Comparison of ENCODE assay signal across 1 cellular context in the genomic region with DNA sequence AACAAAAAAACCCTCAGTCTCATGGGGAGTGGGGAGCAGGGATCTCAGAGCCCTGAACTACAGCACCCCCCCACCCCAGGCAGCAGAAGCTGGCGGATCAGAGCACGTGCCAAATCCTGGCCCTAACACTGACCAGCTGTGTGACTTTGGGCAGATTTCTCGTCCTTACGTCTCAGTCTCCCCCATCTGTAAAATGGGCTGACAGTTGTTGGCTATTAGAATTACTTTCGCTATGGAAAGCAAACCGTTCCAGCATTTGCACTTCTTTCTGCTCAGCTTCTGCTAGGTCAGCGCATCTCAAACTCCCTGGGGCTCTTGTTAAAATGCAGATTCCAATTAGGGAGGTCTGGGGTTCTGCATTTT.
A peak's percentile ranks its signal among the peaks of the same experiment; 100 is the strongest.
TF ChIP-seq lines count a peak whose summit lies in the region.

No MANE protein-coding gene starts in this region.

TF ChIP-seq in GM12878, 131 proteins besides CTCF, POLR2A, EP300 and RAD21 (continued from another document and continues in another):
- TF ChIP-seq, protein P1, sequence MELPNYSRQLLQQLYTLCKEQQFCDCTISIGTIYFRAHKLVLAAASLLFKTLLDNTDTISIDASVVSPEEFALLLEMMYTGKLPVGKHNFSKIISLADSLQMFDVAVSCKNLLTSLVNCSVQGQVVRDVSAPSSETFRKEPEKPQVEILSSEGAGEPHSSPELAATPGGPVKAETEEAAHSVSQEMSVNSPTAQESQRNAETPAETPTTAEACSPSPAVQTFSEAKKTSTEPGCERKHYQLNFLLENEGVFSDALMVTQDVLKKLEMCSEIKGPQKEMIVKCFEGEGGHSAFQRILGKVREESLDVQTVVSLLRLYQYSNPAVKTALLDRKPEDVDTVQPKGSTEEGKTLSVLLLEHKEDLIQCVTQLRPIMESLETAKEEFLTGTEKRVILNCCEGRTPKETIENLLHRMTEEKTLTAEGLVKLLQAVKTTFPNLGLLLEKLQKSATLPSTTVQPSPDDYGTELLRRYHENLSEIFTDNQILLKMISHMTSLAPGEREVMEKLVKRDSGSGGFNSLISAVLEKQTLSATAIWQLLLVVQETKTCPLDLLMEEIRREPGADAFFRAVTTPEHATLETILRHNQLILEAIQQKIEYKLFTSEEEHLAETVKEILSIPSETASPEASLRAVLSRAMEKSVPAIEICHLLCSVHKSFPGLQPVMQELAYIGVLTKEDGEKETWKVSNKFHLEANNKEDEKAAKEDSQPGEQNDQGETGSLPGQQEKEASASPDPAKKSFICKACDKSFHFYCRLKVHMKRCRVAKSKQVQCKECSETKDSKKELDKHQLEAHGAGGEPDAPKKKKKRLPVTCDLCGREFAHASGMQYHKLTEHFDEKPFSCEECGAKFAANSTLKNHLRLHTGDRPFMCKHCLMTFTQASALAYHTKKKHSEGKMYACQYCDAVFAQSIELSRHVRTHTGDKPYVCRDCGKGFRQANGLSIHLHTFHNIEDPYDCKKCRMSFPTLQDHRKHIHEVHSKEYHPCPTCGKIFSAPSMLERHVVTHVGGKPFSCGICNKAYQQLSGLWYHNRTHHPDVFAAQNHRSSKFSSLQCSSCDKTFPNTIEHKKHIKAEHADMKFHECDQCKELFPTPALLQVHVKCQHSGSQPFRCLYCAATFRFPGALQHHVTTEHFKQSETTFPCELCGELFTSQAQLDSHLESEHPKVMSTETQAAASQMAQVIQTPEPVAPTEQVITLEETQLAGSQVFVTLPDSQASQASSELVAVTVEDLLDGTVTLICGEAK (IDR thresholded peaks at IDR 0.05; ENCODE audit: borderline replicate concordance), result peak; percentile 27; the same call in 1 of the 2 replicates
- TF ChIP-seq CBX3 (IDR thresholded peaks at IDR 0.05; ENCODE audit: borderline replicate concordance, low read depth), result no peak
- TF ChIP-seq BHLHE40 (IDR thresholded peaks at IDR 0.05; ENCODE audit: borderline replicate concordance in 1 of 2, low read depth in 2 of 2, low read length in 1 of 2), result peak; percentile 59 to 73; a peak in 3 of 4 replicates
- no peak for TF ChIP-seq POLR2AphosphoS2 (IDR thresholded peaks at IDR 0.05; ENCODE audit: low read depth, low read length)
- TF ChIP-seq, protein P2, sequence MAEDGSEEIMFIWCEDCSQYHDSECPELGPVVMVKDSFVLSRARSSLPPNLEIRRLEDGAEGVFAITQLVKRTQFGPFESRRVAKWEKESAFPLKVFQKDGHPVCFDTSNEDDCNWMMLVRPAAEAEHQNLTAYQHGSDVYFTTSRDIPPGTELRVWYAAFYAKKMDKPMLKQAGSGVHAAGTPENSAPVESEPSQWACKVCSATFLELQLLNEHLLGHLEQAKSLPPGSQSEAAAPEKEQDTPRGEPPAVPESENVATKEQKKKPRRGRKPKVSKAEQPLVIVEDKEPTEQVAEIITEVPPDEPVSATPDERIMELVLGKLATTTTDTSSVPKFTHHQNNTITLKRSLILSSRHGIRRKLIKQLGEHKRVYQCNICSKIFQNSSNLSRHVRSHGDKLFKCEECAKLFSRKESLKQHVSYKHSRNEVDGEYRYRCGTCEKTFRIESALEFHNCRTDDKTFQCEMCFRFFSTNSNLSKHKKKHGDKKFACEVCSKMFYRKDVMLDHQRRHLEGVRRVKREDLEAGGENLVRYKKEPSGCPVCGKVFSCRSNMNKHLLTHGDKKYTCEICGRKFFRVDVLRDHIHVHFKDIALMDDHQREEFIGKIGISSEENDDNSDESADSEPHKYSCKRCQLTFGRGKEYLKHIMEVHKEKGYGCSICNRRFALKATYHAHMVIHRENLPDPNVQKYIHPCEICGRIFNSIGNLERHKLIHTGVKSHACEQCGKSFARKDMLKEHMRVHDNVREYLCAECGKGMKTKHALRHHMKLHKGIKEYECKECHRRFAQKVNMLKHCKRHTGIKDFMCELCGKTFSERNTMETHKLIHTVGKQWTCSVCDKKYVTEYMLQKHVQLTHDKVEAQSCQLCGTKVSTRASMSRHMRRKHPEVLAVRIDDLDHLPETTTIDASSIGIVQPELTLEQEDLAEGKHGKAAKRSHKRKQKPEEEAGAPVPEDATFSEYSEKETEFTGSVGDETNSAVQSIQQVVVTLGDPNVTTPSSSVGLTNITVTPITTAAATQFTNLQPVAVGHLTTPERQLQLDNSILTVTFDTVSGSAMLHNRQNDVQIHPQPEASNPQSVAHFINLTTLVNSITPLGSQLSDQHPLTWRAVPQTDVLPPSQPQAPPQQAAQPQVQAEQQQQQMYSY (CRISPR knock-in tag; IDR thresholded peaks at IDR 0.05), result no peak
- TF ChIP-seq CBX5 (IDR thresholded peaks at IDR 0.05; ENCODE audit: low read depth), result no peak
- TF ChIP-seq ZNF622 (IDR thresholded peaks at IDR 0.05), result no peak
- TF ChIP-seq MEF2A (IDR thresholded peaks at IDR 0.05; ENCODE audit: insufficient read depth, low read depth, low read length), result no peak
- no peak for TF ChIP-seq POLR2AphosphoS5 (IDR thresholded peaks at IDR 0.05; ENCODE audit: low read length)
- TF ChIP-seq KAT2A (conservative IDR thresholded peaks at IDR 0.05; ENCODE audit: control insufficient read depth, low read depth, low read length), result no peak
- peak; percentile 71; the same call in 1 of the 2 replicates for TF ChIP-seq NBN (IDR thresholded peaks at IDR 0.05)
- TF ChIP-seq, protein P3, sequence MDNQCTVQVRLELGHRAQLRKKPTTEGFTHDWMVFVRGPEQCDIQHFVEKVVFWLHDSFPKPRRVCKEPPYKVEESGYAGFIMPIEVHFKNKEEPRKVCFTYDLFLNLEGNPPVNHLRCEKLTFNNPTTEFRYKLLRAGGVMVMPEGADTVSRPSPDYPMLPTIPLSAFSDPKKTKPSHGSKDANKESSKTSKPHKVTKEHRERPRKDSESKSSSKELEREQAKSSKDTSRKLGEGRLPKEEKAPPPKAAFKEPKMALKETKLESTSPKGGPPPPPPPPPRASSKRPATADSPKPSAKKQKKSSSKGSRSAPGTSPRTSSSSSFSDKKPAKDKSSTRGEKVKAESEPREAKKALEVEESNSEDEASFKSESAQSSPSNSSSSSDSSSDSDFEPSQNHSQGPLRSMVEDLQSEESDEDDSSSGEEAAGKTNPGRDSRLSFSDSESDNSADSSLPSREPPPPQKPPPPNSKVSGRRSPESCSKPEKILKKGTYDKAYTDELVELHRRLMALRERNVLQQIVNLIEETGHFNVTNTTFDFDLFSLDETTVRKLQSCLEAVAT (IDR thresholded peaks at IDR 0.05), result 0 out of 2 replicates have a peak, but pooled peaks have one; percentile 43
- no peak for TF ChIP-seq SMC3 (IDR thresholded peaks at IDR 0.05; ENCODE audit: borderline replicate concordance, low read length)
- TF ChIP-seq SMAD1 (IDR thresholded peaks at IDR 0.05; ENCODE audit: low read depth, partially characterized antibody), result peak; percentile 27
- TF ChIP-seq SREBF2 (IDR thresholded peaks at IDR 0.05; ENCODE audit: low read length), result no peak
- TF ChIP-seq SMARCA5 (IDR thresholded peaks at IDR 0.05), result peak; percentile 100
- TF ChIP-seq, protein P4, sequence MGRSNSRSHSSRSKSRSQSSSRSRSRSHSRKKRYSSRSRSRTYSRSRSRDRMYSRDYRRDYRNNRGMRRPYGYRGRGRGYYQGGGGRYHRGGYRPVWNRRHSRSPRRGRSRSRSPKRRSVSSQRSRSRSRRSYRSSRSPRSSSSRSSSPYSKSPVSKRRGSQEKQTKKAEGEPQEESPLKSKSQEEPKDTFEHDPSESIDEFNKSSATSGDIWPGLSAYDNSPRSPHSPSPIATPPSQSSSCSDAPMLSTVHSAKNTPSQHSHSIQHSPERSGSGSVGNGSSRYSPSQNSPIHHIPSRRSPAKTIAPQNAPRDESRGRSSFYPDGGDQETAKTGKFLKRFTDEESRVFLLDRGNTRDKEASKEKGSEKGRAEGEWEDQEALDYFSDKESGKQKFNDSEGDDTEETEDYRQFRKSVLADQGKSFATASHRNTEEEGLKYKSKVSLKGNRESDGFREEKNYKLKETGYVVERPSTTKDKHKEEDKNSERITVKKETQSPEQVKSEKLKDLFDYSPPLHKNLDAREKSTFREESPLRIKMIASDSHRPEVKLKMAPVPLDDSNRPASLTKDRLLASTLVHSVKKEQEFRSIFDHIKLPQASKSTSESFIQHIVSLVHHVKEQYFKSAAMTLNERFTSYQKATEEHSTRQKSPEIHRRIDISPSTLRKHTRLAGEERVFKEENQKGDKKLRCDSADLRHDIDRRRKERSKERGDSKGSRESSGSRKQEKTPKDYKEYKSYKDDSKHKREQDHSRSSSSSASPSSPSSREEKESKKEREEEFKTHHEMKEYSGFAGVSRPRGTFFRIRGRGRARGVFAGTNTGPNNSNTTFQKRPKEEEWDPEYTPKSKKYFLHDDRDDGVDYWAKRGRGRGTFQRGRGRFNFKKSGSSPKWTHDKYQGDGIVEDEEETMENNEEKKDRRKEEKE (IDR thresholded peaks at IDR 0.05), result no peak
- TF ChIP-seq, protein P5, sequence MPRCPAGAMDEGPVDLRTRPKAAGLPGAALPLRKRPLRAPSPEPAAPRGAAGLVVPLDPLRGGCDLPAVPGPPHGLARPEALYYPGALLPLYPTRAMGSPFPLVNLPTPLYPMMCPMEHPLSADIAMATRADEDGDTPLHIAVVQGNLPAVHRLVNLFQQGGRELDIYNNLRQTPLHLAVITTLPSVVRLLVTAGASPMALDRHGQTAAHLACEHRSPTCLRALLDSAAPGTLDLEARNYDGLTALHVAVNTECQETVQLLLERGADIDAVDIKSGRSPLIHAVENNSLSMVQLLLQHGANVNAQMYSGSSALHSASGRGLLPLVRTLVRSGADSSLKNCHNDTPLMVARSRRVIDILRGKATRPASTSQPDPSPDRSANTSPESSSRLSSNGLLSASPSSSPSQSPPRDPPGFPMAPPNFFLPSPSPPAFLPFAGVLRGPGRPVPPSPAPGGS (IDR thresholded peaks at IDR 0.05; ENCODE audit: borderline replicate concordance, insufficient read depth, low read depth, low read length, poor library complexity, severe bottlenecking), result no peak
- TF ChIP-seq MYB (IDR thresholded peaks at IDR 0.05; ENCODE audit: borderline replicate concordance, low read depth, low read length), result no peak
- TF ChIP-seq HDAC2 (IDR thresholded peaks at IDR 0.05), result peak; percentile 96
- TF ChIP-seq CBFB (IDR thresholded peaks at IDR 0.05; ENCODE audit: low read depth), result no peak
- TF ChIP-seq MTA3 (IDR thresholded peaks at IDR 0.05; ENCODE audit: borderline replicate concordance, low read length), result no peak
- TF ChIP-seq, protein P6, sequence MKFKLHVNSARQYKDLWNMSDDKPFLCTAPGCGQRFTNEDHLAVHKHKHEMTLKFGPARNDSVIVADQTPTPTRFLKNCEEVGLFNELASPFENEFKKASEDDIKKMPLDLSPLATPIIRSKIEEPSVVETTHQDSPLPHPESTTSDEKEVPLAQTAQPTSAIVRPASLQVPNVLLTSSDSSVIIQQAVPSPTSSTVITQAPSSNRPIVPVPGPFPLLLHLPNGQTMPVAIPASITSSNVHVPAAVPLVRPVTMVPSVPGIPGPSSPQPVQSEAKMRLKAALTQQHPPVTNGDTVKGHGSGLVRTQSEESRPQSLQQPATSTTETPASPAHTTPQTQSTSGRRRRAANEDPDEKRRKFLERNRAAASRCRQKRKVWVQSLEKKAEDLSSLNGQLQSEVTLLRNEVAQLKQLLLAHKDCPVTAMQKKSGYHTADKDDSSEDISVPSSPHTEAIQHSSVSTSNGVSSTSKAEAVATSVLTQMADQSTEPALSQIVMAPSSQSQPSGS (IDR thresholded peaks at IDR 0.05; ENCODE audit: low read length), result no peak
- TF ChIP-seq MEF2B (IDR thresholded peaks at IDR 0.05; ENCODE audit: partially characterized antibody, poor library complexity, severe bottlenecking), result no peak
- no peak for TF ChIP-seq STAT3 (IDR thresholded peaks at IDR 0.05; ENCODE audit: low read depth, low read length)
- peak; percentile 94; the same call in 1 of the 2 replicates for TF ChIP-seq RCOR1 (conservative IDR thresholded peaks at IDR 0.05; ENCODE audit: low read depth, low read length)
- TF ChIP-seq ZBED1 (IDR thresholded peaks at IDR 0.05; ENCODE audit: borderline replicate concordance), result no peak
- TF ChIP-seq, protein P7, sequence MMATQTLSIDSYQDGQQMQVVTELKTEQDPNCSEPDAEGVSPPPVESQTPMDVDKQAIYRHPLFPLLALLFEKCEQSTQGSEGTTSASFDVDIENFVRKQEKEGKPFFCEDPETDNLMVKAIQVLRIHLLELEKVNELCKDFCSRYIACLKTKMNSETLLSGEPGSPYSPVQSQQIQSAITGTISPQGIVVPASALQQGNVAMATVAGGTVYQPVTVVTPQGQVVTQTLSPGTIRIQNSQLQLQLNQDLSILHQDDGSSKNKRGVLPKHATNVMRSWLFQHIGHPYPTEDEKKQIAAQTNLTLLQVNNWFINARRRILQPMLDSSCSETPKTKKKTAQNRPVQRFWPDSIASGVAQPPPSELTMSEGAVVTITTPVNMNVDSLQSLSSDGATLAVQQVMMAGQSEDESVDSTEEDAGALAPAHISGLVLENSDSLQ (IDR thresholded peaks at IDR 0.05), result peak; percentile 9; the same call in 1 of the 2 replicates
- TF ChIP-seq BRCA1 (IDR thresholded peaks at IDR 0.05; ENCODE audit: low read depth, low read length), result no peak
- no peak for TF ChIP-seq ZNF384 (IDR thresholded peaks at IDR 0.05; ENCODE audit: borderline replicate concordance, low read depth, low read length)
- TF ChIP-seq RUNX3 (IDR thresholded peaks at IDR 0.05; ENCODE audit: low read length), result no peak
- TF ChIP-seq, protein P8, sequence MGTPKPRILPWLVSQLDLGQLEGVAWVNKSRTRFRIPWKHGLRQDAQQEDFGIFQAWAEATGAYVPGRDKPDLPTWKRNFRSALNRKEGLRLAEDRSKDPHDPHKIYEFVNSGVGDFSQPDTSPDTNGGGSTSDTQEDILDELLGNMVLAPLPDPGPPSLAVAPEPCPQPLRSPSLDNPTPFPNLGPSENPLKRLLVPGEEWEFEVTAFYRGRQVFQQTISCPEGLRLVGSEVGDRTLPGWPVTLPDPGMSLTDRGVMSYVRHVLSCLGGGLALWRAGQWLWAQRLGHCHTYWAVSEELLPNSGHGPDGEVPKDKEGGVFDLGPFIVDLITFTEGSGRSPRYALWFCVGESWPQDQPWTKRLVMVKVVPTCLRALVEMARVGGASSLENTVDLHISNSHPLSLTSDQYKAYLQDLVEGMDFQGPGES (IDR thresholded peaks at IDR 0.05), result no peak
- no peak; the same call in 1 of the 2 replicates for TF ChIP-seq HCFC1 (IDR thresholded peaks at IDR 0.05; ENCODE audit: low read length)
- no peak for TF ChIP-seq BCL11A (IDR thresholded peaks at IDR 0.05; ENCODE audit: low read depth, low read length)
- 0 out of 2 replicates have a peak, but pooled peaks have one; percentile 43 for TF ChIP-seq CHD4 (IDR thresholded peaks at IDR 0.05)
- TF ChIP-seq, protein P9, sequence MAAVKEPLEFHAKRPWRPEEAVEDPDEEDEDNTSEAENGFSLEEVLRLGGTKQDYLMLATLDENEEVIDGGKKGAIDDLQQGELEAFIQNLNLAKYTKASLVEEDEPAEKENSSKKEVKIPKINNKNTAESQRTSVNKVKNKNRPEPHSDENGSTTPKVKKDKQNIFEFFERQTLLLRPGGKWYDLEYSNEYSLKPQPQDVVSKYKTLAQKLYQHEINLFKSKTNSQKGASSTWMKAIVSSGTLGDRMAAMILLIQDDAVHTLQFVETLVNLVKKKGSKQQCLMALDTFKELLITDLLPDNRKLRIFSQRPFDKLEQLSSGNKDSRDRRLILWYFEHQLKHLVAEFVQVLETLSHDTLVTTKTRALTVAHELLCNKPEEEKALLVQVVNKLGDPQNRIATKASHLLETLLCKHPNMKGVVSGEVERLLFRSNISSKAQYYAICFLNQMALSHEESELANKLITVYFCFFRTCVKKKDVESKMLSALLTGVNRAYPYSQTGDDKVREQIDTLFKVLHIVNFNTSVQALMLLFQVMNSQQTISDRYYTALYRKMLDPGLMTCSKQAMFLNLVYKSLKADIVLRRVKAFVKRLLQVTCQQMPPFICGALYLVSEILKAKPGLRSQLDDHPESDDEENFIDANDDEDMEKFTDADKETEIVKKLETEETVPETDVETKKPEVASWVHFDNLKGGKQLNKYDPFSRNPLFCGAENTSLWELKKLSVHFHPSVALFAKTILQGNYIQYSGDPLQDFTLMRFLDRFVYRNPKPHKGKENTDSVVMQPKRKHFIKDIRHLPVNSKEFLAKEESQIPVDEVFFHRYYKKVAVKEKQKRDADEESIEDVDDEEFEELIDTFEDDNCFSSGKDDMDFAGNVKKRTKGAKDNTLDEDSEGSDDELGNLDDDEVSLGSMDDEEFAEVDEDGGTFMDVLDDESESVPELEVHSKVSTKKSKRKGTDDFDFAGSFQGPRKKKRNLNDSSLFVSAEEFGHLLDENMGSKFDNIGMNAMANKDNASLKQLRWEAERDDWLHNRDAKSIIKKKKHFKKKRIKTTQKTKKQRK (IDR thresholded peaks at IDR 0.05; ENCODE audit: low read depth, low read length), result no peak
